In genomic region chrX:2523911-2524310, GRCh38 we compare ENCODE assay signal across 19 cellular contexts. TPM values are rescaled to one million over a fixed set of nuclear protein-coding genes. Genes with fewer than 3 reads are reported as not detected.
DNase-seq lines count a peak whose midpoint lies in the region; ATAC-seq and TF ChIP-seq lines count a peak whose summit lies in the region.
"Had no signal": no experiment of that assay in that cellular context is flagged by ENCODE, and none has a peak within 500 bp of the region (broad histone marks: within the 10 kb centered on the region; RNA-seq: fewer than 3 reads in every experiment).

No MANE protein-coding gene starts in this region.

- DNase-seq in NCI-H82 (lab: John Stamatoyannopoulos, UW) (peak; percentile 1), NCI-H82 treated with DMSO at 0.1 percent for 48 hours (lab: John Stamatoyannopoulos, UW; ENCODE audit: unreplicated experiment) (no peak), WTC11 (ENCODE audit: low spot score) (no peak), NCI-H2196 (lab: John Stamatoyannopoulos, UW; ENCODE audit: unreplicated experiment) (no peak), GM03348 (ENCODE audit: low spot score) (no peak), RPMI8226 (no peak)
- DNase-seq: AML-193; CD4-positive, CD25-positive, alpha-beta regulatory T cell; DMS53; GM23248; HCEC 1CT; IMR-90; KBM-7 had no signal

- ATAC-seq in WTC11 = peak; percentile 87
- no peak for ATAC-seq in esophagus mucosa
- ATAC-seq: GM12878 had no signal

- H3K4me3 Mint-ChIP-seq in WTC11 = no peak overlapping the region
- H3K4me3 Mint-ChIP-seq: CD4-positive, CD25-positive, alpha-beta regulatory T cell had no signal

- TF ChIP-seq CTCF in WTC11 (IDR thresholded peaks at IDR 0.05) = no peak

- H3K9me3 ChIP-seq in iPS-20b (ENCODE audit: insufficient read depth, low read depth, low read length) = no peaks in the 10 kb centered on the region

- peak overlapping the region; percentile 43 for H3K27ac Mint-ChIP-seq in WTC11

- CTCF ChIA-PET in WTC11 (lab: Charles Lee) = no interaction called here

- peaks cover 24% of the 10 kb centered on the region for H3K4me1 Mint-ChIP-seq in WTC11
- H3K4me1 Mint-ChIP-seq: CD4-positive, CD25-positive, alpha-beta regulatory T cell had no signal

- H3K9ac ChIP-seq in iPS-20b (ENCODE audit: low read depth, low read length) = no peak overlapping the region
- H3K9ac ChIP-seq: BLaER1 treated with 17β-estradiol and CSF1 and Interleukin-3, amounts not matched to agents 10 nM and 100 nM; GM23248 had no signal

- no peaks in the 10 kb centered on the region for H3K36me3 ChIP-seq in iPS-20b (ENCODE audit: insufficient read depth, low read depth, low read length)
- H3K36me3 ChIP-seq: BLaER1 treated with 17β-estradiol and CSF1 and Interleukin-3, amounts not matched to agents 10 nM and 100 nM had no signal

- peak overlapping the region; percentile 27 for H3K27ac ChIP-seq in iPS-20b (ENCODE audit: low read length)
- H3K27ac ChIP-seq: 22Rv1; BLaER1 treated with 17β-estradiol and CSF1 and Interleukin-3, amounts not matched to agents 10 nM and 100 nM; GM23248; HL-60 had no signal

- H3K27me3 ChIP-seq in iPS-20b (ENCODE audit: insufficient read depth, low read length) = no peaks in the 10 kb centered on the region
- H3K27me3 ChIP-seq: BLaER1 treated with 17β-estradiol and CSF1 and Interleukin-3, amounts not matched to agents 10 nM and 100 nM had no signal

- peaks cover 10% of the 10 kb centered on the region for H3K9me3 Mint-ChIP-seq in WTC11

- peaks cover 4% of the 10 kb centered on the region; the same call in 1 of the 2 replicates for H3K36me3 Mint-ChIP-seq in WTC11
- H3K36me3 Mint-ChIP-seq: CD4-positive, CD25-positive, alpha-beta regulatory T cell had no signal

- H3K4me1 ChIP-seq in iPS-20b (ENCODE audit: insufficient read depth, low read length) = peaks cover 3% of the 10 kb centered on the region; the same call in 1 of the 2 replicates

- no peaks in the 10 kb centered on the region for H3K27me3 Mint-ChIP-seq in WTC11 (ENCODE audit: low read depth)

- POLR2A ChIA-PET in WTC11 (lab: Charles Lee) = no interaction called here

- no peak overlapping the region; the same call in 1 of the 2 replicates for H3K4me3 ChIP-seq in iPS-20b (ENCODE audit: low read length)
- H3K4me3 ChIP-seq: BLaER1 treated with 17β-estradiol and CSF1 and Interleukin-3, amounts not matched to agents 10 nM and 100 nM; GM12878; GM23248 had no signal

TF ChIP-seq in WTC11, 78 proteins besides CTCF, POLR2A, EP300 and RAD21:
- no peak for TF ChIP-seq ZMAT4 (CRISPR knock-in tag; IDR thresholded peaks at IDR 0.05)
- no peak for TF ChIP-seq ERG (CRISPR knock-in tag; IDR thresholded peaks at IDR 0.05)
- no peak for TF ChIP-seq TCF7 (CRISPR knock-in tag; IDR thresholded peaks at IDR 0.05; ENCODE audit: low read depth)
- no peak for TF ChIP-seq HMGA2 (CRISPR knock-in tag; IDR thresholded peaks at IDR 0.05)
- TF ChIP-seq HMGXB4 (CRISPR knock-in tag; IDR thresholded peaks at IDR 0.05) = no peak
- TF ChIP-seq ATF1 (CRISPR knock-in tag; IDR thresholded peaks at IDR 0.05) = no peak
- TF ChIP-seq ATF3 (CRISPR knock-in tag; conservative IDR thresholded peaks at IDR 0.05) = no peak
- TF ChIP-seq ARID4B (CRISPR knock-in tag; IDR thresholded peaks at IDR 0.05; ENCODE audit: borderline replicate concordance) = no peak
- no peak for TF ChIP-seq FOXP1 (CRISPR knock-in tag; IDR thresholded peaks at IDR 0.05; ENCODE audit: borderline replicate concordance)
- no peak for TF ChIP-seq NR1H2 (CRISPR knock-in tag; IDR thresholded peaks at IDR 0.05)
- no peak for TF ChIP-seq ZNF416 (CRISPR knock-in tag; IDR thresholded peaks at IDR 0.05)
- TF ChIP-seq MXD4 (CRISPR knock-in tag; IDR thresholded peaks at IDR 0.05; ENCODE audit: borderline replicate concordance) = no peak
- no peak for TF ChIP-seq ZNF232 (CRISPR knock-in tag; IDR thresholded peaks at IDR 0.05)
- no peak for TF ChIP-seq SMAD3 (CRISPR knock-in tag; IDR thresholded peaks at IDR 0.05; ENCODE audit: borderline replicate concordance)
- TF ChIP-seq MYBL2 (CRISPR knock-in tag; IDR thresholded peaks at IDR 0.05) = no peak
TF ChIP-seq in WTC11: peak in this region for 0.

RNA-seq across cellular contexts. Expression of gene DHRSX, which starts 23.1 kb away (rescaled TPM):
- total RNA-seq in WTC11 (2021) (28.2 to 34.3 TPM (median 33.4 TPM) in 3 replicates), esophagus mucosa (9.7 TPM)

RNA-seq across cellular contexts. Expression of gene ZBED1, which starts 23.1 kb away (rescaled TPM):
- total RNA-seq in WTC11 (2021) (45.1 to 49.2 TPM (median 47.3 TPM) in 3 replicates), esophagus mucosa (16.0 TPM)
